8 cellular contexts compared by ENCODE assay signal in genomic region chr1:154669464-154670282, GRCh38.
A peak's percentile ranks its signal among the peaks of the same experiment; 100 is the strongest.
DNase-seq lines count a peak whose midpoint lies in the region; ATAC-seq and TF ChIP-seq lines count a peak whose summit lies in the region.

No MANE protein-coding gene starts in this region.

- H3K27me3 ChIP-seq in Peyer's patch = no peaks in the 10 kb centered on the region
- H3K27me3 ChIP-seq in neuronal stem cell (ENCODE audit: control insufficient read depth in 3 of 3, insufficient read depth in 3 of 3, low read depth in 1 of 3, low read length in 3 of 3) = no peaks in the 10 kb centered on the region

- no peak overlapping the region for H4K91ac ChIP-seq in neuronal stem cell (ENCODE audit: low read depth, low read length, poor library complexity)

- no peak overlapping the region for H3K4me2 ChIP-seq in neuronal stem cell (ENCODE audit: insufficient read depth, low read length, poor library complexity, severe bottlenecking)

- no peaks in the 10 kb centered on the region for H3K79me1 ChIP-seq in neuronal stem cell (ENCODE audit: low read depth, low read length)

- TF ChIP-seq POLR2A in Peyer's patch (IDR thresholded peaks at IDR 0.05) = no peak

- H2BK12ac ChIP-seq in neuronal stem cell (ENCODE audit: low read length) = no peak overlapping the region

- no peak overlapping the region for H3K9ac ChIP-seq in neuronal stem cell (ENCODE audit: low read depth, low read length, poor library complexity)

- no peak overlapping the region for H4K8ac ChIP-seq in neuronal stem cell (ENCODE audit: low read depth, low read length)

- H3K18ac ChIP-seq in neuronal stem cell (ENCODE audit: low read length) = no peak overlapping the region

- no CpG with 5 or more reads among the region's 9 CpGs for WGBS in neuronal stem cell (ENCODE audit: extremely low coverage in 2 of 2, insufficient read length in 2 of 2, insufficient replicate concordance in 1 of 2), 2 donors

- H3K4me1 ChIP-seq in Peyer's patch (no peaks in the 10 kb centered on the region), neuronal stem cell (ENCODE audit: control insufficient read depth in 2 of 2, insufficient read depth in 1 of 2, low read depth in 1 of 2, low read length in 2 of 2) (no peaks in the 10 kb centered on the region)

- H3K36me3 ChIP-seq in Peyer's patch (no peaks in the 10 kb centered on the region), neuronal stem cell (replicated peaks in 1 of 2; ENCODE audit: control insufficient read depth in 2 of 2, insufficient read depth in 2 of 2, low read length in 2 of 2) (no peaks in the 10 kb centered on the region)

- H3K9me3 ChIP-seq in Peyer's patch = no peaks in the 10 kb centered on the region
- no peaks in the 10 kb centered on the region for H3K9me3 ChIP-seq in neuronal stem cell (replicated peaks in 1 of 2; ENCODE audit: control insufficient read depth in 2 of 2, insufficient read depth in 1 of 2, low read depth in 1 of 2, low read length in 2 of 2)

- no peak overlapping the region for H2BK120ac ChIP-seq in neuronal stem cell (ENCODE audit: low read depth, low read length)

- peak; percentile 94 for TF ChIP-seq CTCF in GM12873 (IDR thresholded peaks at IDR 0.05; ENCODE audit: insufficient read depth, low read depth, low read length, missing control alignments)
- peak; percentile 94 for TF ChIP-seq CTCF in LNCAP (IDR thresholded peaks at IDR 0.05)
- TF ChIP-seq CTCF in Peyer's patch (IDR thresholded peaks at IDR 0.05) = peak; percentile 29 to 83 (median 78)
- TF ChIP-seq CTCF in fibroblast of the aortic adventitia (IDR thresholded peaks at IDR 0.05; ENCODE audit: insufficient read depth, low read length) = peak; percentile 84

- H3K4me3 ChIP-seq in Peyer's patch (no peak overlapping the region), fibroblast of the aortic adventitia (ENCODE audit: low read depth, low read length) (no peak overlapping the region), neuronal stem cell (ENCODE audit: low read length in 2 of 2) (no peak overlapping the region)

- ATAC-seq in HG02840 (IDR thresholded peaks at IDR 0.05; ENCODE audit: low FRiP score, unreplicated experiment) = no peak

- H3K27ac ChIP-seq in Peyer's patch = no peak overlapping the region
- no peak overlapping the region for H3K27ac ChIP-seq in neuronal stem cell (replicated peaks; ENCODE audit: low read length)

- H3K4ac ChIP-seq in neuronal stem cell (ENCODE audit: low read length) = no peak overlapping the region

- no peak overlapping the region for H3K23ac ChIP-seq in neuronal stem cell (ENCODE audit: low read depth, low read length, poor library complexity)

- H2BK5ac ChIP-seq in neuronal stem cell (ENCODE audit: low read length) = no peak overlapping the region

- H2AFZ ChIP-seq in neuronal stem cell (ENCODE audit: low read length) = no peak overlapping the region

- no peak overlapping the region for H2AK5ac ChIP-seq in neuronal stem cell (ENCODE audit: low read depth, low read length)

- H3K14ac ChIP-seq in neuronal stem cell (ENCODE audit: low read length) = no peak overlapping the region

- no peak overlapping the region for H2BK15ac ChIP-seq in neuronal stem cell (ENCODE audit: low read length)

- DNase-seq in Peyer's patch = peak; percentile 57 to 88 (median 73)
- peak; percentile 53 for DNase-seq in activated T-helper 1 cell treated with Interleukin-2 at 50 U/mL for 16 hours (ENCODE audit: low read depth)
- peak; percentile 83 for DNase-seq in fibroblast of the aortic adventitia (ENCODE audit: low read depth)
- DNase-seq in neuronal stem cell (ENCODE audit: low spot score) = peak; percentile 75
- DNase-seq in stromal cell of bone marrow (ENCODE audit: low read depth) = peak; percentile 43
